In genomic region chr13:113539176-113539575, GRCh38 we compare ENCODE assay signal across 26 cellular contexts.
"Had no signal": no experiment of that assay in that cellular context is flagged by ENCODE, and none has a peak within 500 bp of the region (broad histone marks: within the 10 kb centered on the region; RNA-seq: fewer than 3 reads in every experiment).

No MANE protein-coding gene starts in this region.

- H3K4me3 ChIP-seq: adrenal gland, ascending aorta, colonic mucosa, dorsolateral prefrontal cortex, esophagus squamous epithelium, gastrocnemius medialis, tibial artery had no signal

- H3K9me3 ChIP-seq: adrenal gland, ascending aorta, colonic mucosa, esophagus squamous epithelium, gastrocnemius medialis, tibial artery had no signal

- H3K27me3 Mint-ChIP-seq: activated B cell treated with CpG ODN at 0.5 μM for 24 hours; activated CD4-positive, alpha-beta T cell treated with anti-CD3 and anti-CD28 coated beads for 36 hours; activated naive CD8-positive, alpha-beta T cell; activated T-cell treated with anti-CD3 and anti-CD28 coated beads, Interleukin-2, amount 50 U/mL, for 24 hours; activated T-helper 17 cell treated with anti-CD3 and anti-CD28 coated beads, Interleukin-2, amount 50 U/mL, for 72 hours; naive thymus-derived CD4-positive, alpha-beta T cell; stimulated activated naive CD8-positive, alpha-beta T cell treated with anti-CD3 and anti-CD28 coated beads, Interleukin-15, amount 100 ng/mL, for 72 hours; T-helper 17 cell had no signal

- DNase-seq: activated B cell treated with CpG ODN at 0.5 μM for 24 hours; activated CD4-positive, alpha-beta T cell treated with anti-CD3 and anti-CD28 coated beads for 36 hours; activated CD4-positive, alpha-beta T cell treated with anti-CD3 and anti-CD28 coated beads, Interleukin-2, amount 50 U/mL, for 4 hours; activated CD8-positive, alpha-beta memory T cell treated with anti-CD3 and anti-CD28 coated beads for 24 hours; activated CD8-positive, alpha-beta memory T cell treated with anti-CD3 and anti-CD28 coated beads, Interleukin-2, amount 50 U/mL, for 4 hours; activated T-cell treated with anti-CD3 and anti-CD28 coated beads, Interleukin-2, amount 50 U/mL, for 24 hours; brain microvascular endothelial cell; central memory CD4-positive, alpha-beta T cell; colonic mucosa; esophagus squamous epithelium; gastrocnemius medialis; hippocampal formation; left cardiac atrium; mesendoderm; naive thymus-derived CD4-positive, alpha-beta T cell; stimulated activated CD4-positive, alpha-beta T cell treated with anti-CD3 and anti-CD28 coated beads, Interleukin-1b, Interleukin-23, amount 100 ng/mL, for 48 hours; stimulated activated naive CD8-positive, alpha-beta T cell treated with anti-CD3 and anti-CD28 coated beads, Interleukin-15, amount 100 ng/mL, for 72 hours; T-helper 17 cell had no signal

- H3K36me3 ChIP-seq: colonic mucosa had no signal

- H3K27me3 ChIP-seq: adrenal gland, ascending aorta, brain microvascular endothelial cell, colonic mucosa, dorsolateral prefrontal cortex, esophagus squamous epithelium, gastrocnemius medialis, tibial artery had no signal

- ATAC-seq: activated CD4-positive, alpha-beta T cell treated with anti-CD3 and anti-CD28 coated beads for 36 hours; activated T-helper 17 cell treated with anti-CD3 and anti-CD28 coated beads, Interleukin-2, amount 50 U/mL, for 72 hours; gastrocnemius medialis; left cardiac atrium; naive thymus-derived CD4-positive, alpha-beta T cell; stimulated activated effector memory CD8-positive, alpha-beta T cell treated with anti-CD3 and anti-CD28 coated beads, Interleukin-12 subunit alpha, Interleukin-12 subunit beta, amount 100 ng/mL, for 72 hours; stimulated activated naive CD8-positive, alpha-beta T cell treated with anti-CD3 and anti-CD28 coated beads, Interleukin-15, amount 100 ng/mL, for 72 hours; T-helper 17 cell had no signal

- H3K9me3 Mint-ChIP-seq: activated T-helper 17 cell treated with anti-CD3 and anti-CD28 coated beads, Interleukin-2, amount 50 U/mL, for 72 hours; stimulated activated effector memory CD8-positive, alpha-beta T cell treated with anti-CD3 and anti-CD28 coated beads, Interleukin-12 subunit alpha, Interleukin-12 subunit beta, amount 100 ng/mL, for 72 hours; stimulated activated naive CD8-positive, alpha-beta T cell treated with anti-CD3 and anti-CD28 coated beads, Interleukin-15, amount 100 ng/mL, for 72 hours had no signal

- H3K27ac Mint-ChIP-seq: activated B cell treated with CpG ODN at 0.5 μM for 24 hours; activated CD4-positive, alpha-beta T cell treated with anti-CD3 and anti-CD28 coated beads for 36 hours; activated naive CD8-positive, alpha-beta T cell; activated T-cell treated with anti-CD3 and anti-CD28 coated beads, Interleukin-2, amount 50 U/mL, for 24 hours; activated T-helper 17 cell treated with anti-CD3 and anti-CD28 coated beads, Interleukin-2, amount 50 U/mL, for 72 hours; naive thymus-derived CD4-positive, alpha-beta T cell; stimulated activated effector memory CD8-positive, alpha-beta T cell treated with anti-CD3 and anti-CD28 coated beads, Interleukin-12 subunit alpha, Interleukin-12 subunit beta, amount 100 ng/mL, for 72 hours; stimulated activated naive CD8-positive, alpha-beta T cell treated with anti-CD3 and anti-CD28 coated beads, Interleukin-15, amount 100 ng/mL, for 72 hours; T-helper 17 cell had no signal

- H3K4me3 Mint-ChIP-seq: activated B cell treated with CpG ODN at 0.5 μM for 24 hours; activated CD4-positive, alpha-beta T cell treated with anti-CD3 and anti-CD28 coated beads for 36 hours; activated naive CD8-positive, alpha-beta T cell; activated T-cell treated with anti-CD3 and anti-CD28 coated beads, Interleukin-2, amount 50 U/mL, for 24 hours; activated T-helper 17 cell treated with anti-CD3 and anti-CD28 coated beads, Interleukin-2, amount 50 U/mL, for 72 hours; naive thymus-derived CD4-positive, alpha-beta T cell; neural crest cell; stimulated activated effector memory CD8-positive, alpha-beta T cell treated with anti-CD3 and anti-CD28 coated beads, Interleukin-12 subunit alpha, Interleukin-12 subunit beta, amount 100 ng/mL, for 72 hours; stimulated activated naive CD8-positive, alpha-beta T cell treated with anti-CD3 and anti-CD28 coated beads, Interleukin-15, amount 100 ng/mL, for 72 hours; T-helper 17 cell had no signal

- H3K4me1 ChIP-seq: adrenal gland, ascending aorta, colonic mucosa, gastrocnemius medialis, tibial artery had no signal

- H3K27ac ChIP-seq: adrenal gland, ascending aorta, brain microvascular endothelial cell, colonic mucosa, dorsolateral prefrontal cortex, esophagus squamous epithelium, gastrocnemius medialis, tibial artery had no signal
